In genomic region chr10:21021231-21021630, GRCh38 we compare ENCODE assay signal across 18 cellular contexts.
"Had no signal": no experiment of that assay in that cellular context is flagged by ENCODE, and none has a peak within 500 bp of the region (broad histone marks: within the 10 kb centered on the region; RNA-seq: fewer than 3 reads in every experiment).

No MANE protein-coding gene starts in this region.

- H3K27me3 ChIP-seq: dorsolateral prefrontal cortex, esophagus muscularis mucosa, foreskin keratinocyte, gastroesophageal sphincter, heart left ventricle, hepatocyte, left lung had no signal

- DNase-seq: dorsolateral prefrontal cortex; effector CD4-positive, alpha-beta T cell; effector memory CD4-positive, alpha-beta T cell; foreskin keratinocyte; hypothalamus; islet precursor cell; kidney; kidney glomerular epithelial cell; left lung; lower lobe of right lung; midbrain had no signal

- H3K9me3 ChIP-seq: esophagus muscularis mucosa, gastroesophageal sphincter, heart left ventricle, left lung, lower lobe of right lung had no signal

- H3K4me3 Mint-ChIP-seq: immature natural killer cell, memory B cell had no signal

- H3K27ac Mint-ChIP-seq: immature natural killer cell, memory B cell had no signal

- H3K4me3 ChIP-seq: coronary artery, dorsolateral prefrontal cortex, esophagus muscularis mucosa, gastroesophageal sphincter, heart left ventricle, hepatocyte, left lung, lower lobe of right lung had no signal

- H3K36me3 Mint-ChIP-seq: immature natural killer cell had no signal

- H3K4me1 Mint-ChIP-seq: immature natural killer cell had no signal

- H3K27ac ChIP-seq: coronary artery, dorsolateral prefrontal cortex, esophagus muscularis mucosa, foreskin keratinocyte, gastroesophageal sphincter, heart left ventricle, hepatocyte, left lung, lower lobe of right lung had no signal

- H3K36me3 ChIP-seq: esophagus muscularis mucosa, gastroesophageal sphincter, heart left ventricle, left lung had no signal

- ATAC-seq: gastroesophageal sphincter, left lung had no signal

- H3K9me3 Mint-ChIP-seq: immature natural killer cell had no signal

- H3K4me1 ChIP-seq: esophagus muscularis mucosa, gastroesophageal sphincter, left lung had no signal
